In genomic region chr10:120229641-120230040, GRCh38 we compare ENCODE assay signal across 29 cellular contexts.
"Had no signal": no experiment of that assay in that cellular context is flagged by ENCODE, and none has a peak within 500 bp of the region (broad histone marks: within the 10 kb centered on the region; RNA-seq: fewer than 3 reads in every experiment).

No MANE protein-coding gene starts in this region.

- FAIRE-seq: colon, endometrium, endothelial cell of umbilical vein, frontal cortex had no signal

- H3K4me3 Mint-ChIP-seq: dendritic cell treated with granulocyte-macrophage colony-stimulating factor and Interleukin-4, amounts not matched to agents 40 ng/mL and 50 ng/mL, for 4 days; effector memory CD8-positive, alpha-beta T cell; endodermal cell had no signal

- H3K9me3 ChIP-seq: colonic mucosa, esophagus squamous epithelium, gastrocnemius medialis, gastroesophageal sphincter, heart left ventricle had no signal

- H3K27me3 ChIP-seq: colonic mucosa, esophagus squamous epithelium, foreskin keratinocyte, gastrocnemius medialis, gastroesophageal sphincter, heart left ventricle, heart right ventricle had no signal

- H3K36me3 ChIP-seq: colonic mucosa, esophagus muscularis mucosa, esophagus squamous epithelium, gastrocnemius medialis, gastroesophageal sphincter, heart left ventricle, heart right ventricle had no signal

- H3K4me1 Mint-ChIP-seq: endodermal cell had no signal

- H3K4me1 ChIP-seq: colonic mucosa, esophagus muscularis mucosa, esophagus squamous epithelium, foreskin keratinocyte, gastrocnemius medialis, gastroesophageal sphincter, heart left ventricle, heart right ventricle had no signal

- DNase-seq: colonic mucosa; cortex of kidney; dermis blood vessel endothelial cell; dorsolateral prefrontal cortex; effector CD4-positive, alpha-beta T cell; effector CD8-positive, alpha-beta T cell; effector memory CD4-positive, alpha-beta T cell; effector memory CD8-positive, alpha-beta T cell; endodermal cell; erythroblast; esophagus squamous epithelium; foreskin fibroblast; foreskin keratinocyte; foreskin melanocyte; gastrocnemius medialis; glutamatergic neuron; head of caudate nucleus; heart left ventricle; heart right ventricle had no signal

- H3K27ac Mint-ChIP-seq: dendritic cell treated with granulocyte-macrophage colony-stimulating factor and Interleukin-4, amounts not matched to agents 40 ng/mL and 50 ng/mL, for 4 days; effector memory CD8-positive, alpha-beta T cell; endodermal cell had no signal

- H3K27ac ChIP-seq: colonic mucosa, coronary artery, dorsolateral prefrontal cortex, epithelial cell of prostate, esophagus muscularis mucosa, esophagus squamous epithelium, foreskin keratinocyte, gastrocnemius medialis, gastroesophageal sphincter, heart left ventricle, heart right ventricle had no signal

- ATAC-seq: effector memory CD8-positive, alpha-beta T cell; esophagus mucosa; foreskin keratinocyte; gastrocnemius medialis; gastroesophageal sphincter; heart left ventricle; heart right ventricle had no signal

- H3K4me3 ChIP-seq: colonic mucosa, coronary artery, dorsolateral prefrontal cortex, esophagus muscularis mucosa, esophagus squamous epithelium, gastrocnemius medialis, gastroesophageal sphincter, heart left ventricle, heart right ventricle had no signal
